Comparison of ENCODE assay signal across 33 cellular contexts in the genomic region with DNA sequence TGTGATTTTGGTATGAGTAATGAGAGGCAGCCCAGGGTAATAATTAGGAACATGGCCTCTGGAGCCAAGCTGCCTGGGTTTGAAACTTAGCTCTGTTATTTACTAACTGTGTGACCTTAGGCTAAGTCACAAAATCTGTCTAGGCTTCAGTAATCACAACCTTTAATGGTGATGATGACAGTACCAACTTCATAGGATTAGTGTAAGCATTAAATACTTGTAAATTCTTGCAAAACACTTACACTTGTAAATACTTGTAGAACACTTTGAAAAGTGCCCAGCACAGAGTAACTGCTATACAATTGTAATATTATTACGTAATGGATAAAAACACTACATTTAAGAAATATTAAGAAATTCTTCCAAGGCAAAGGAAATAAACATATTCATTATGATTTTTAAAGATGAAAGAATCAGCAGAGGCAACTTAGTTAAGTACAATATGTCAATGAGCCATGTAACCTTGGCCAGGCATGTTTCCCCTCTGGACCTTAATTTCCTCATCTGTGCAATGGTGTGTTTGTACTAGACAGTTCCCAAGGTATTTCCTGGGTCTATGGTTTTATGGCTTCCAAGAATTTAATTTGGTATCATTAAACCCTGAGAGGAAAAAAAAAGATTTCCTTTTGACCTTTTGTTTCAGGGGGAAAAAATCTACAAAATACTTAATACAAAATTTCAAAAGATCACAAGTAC.
"Had no signal": no experiment of that assay in that cellular context is flagged by ENCODE, and none has a peak within 500 bp of the region (broad histone marks: within the 10 kb centered on the region; RNA-seq: fewer than 3 reads in every experiment).

No MANE protein-coding gene starts in this region.

- H3K27ac ChIP-seq: adrenal gland, body of pancreas, brain microvascular endothelial cell, breast epithelium, VCaP had no signal

- ATAC-seq: activated CD8-positive, alpha-beta T cell treated with anti-CD3 and anti-CD28 coated beads for 36 hours; activated naive CD4-positive, alpha-beta T cell treated with anti-CD3 and anti-CD28 coated beads, Interleukin-2, amount 50 U/mL, for 72 hours; activated T-cell treated with anti-CD3 and anti-CD28 coated beads, Interleukin-2, amount 50 U/mL, for 4 hours; activated T-cell treated with anti-CD3 and anti-CD28 coated beads, Interleukin-2, amount 50 U/mL, for 72 hours; activated T-helper 17 cell treated with anti-CD3 and anti-CD28 coated beads, Interleukin-2, amount 50 U/mL, for 72 hours; body of pancreas had no signal

- H3K27me3 ChIP-seq: adrenal gland, body of pancreas, brain microvascular endothelial cell, breast epithelium had no signal

- DNase-seq: activated B cell treated with CpG ODN at 0.5 μM for 24 hours; activated CD4-positive, alpha-beta memory T cell treated with anti-CD3 and anti-CD28 coated beads for 36 hours; activated CD4-positive, alpha-beta T cell treated with anti-CD3 and anti-CD28 coated beads for 4 hours; activated CD4-positive, alpha-beta T cell treated with anti-CD3 and anti-CD28 coated beads, Interleukin-2, amount 10 ng/mL, durations not matched to agents 24 days and 14 days; activated CD4-positive, alpha-beta T cell treated with anti-CD3 and anti-CD28 coated beads, Interleukin-2, amount 50 U/mL, for 1 hour; activated CD4-positive, alpha-beta T cell treated with anti-CD3 and anti-CD28 coated beads, Interleukin-2, amount 50 U/mL, for 4 hours; activated CD4-positive, CD25-positive, alpha-beta regulatory T cell treated with anti-CD3 and anti-CD28 coated beads, Interleukin-2, amount 50 U/mL, for 72 hours; activated CD8-positive, alpha-beta memory T cell treated with anti-CD3 and anti-CD28 coated beads, Interleukin-2, amount 50 U/mL, for 4 hours; activated CD8-positive, alpha-beta T cell treated with anti-CD3 and anti-CD28 coated beads for 36 hours; activated effector memory CD4-positive, alpha-beta T cell treated with anti-CD3 and anti-CD28 coated beads, Interleukin-2, amount 50 U/mL, for 16 hours; activated gamma-delta T cell treated with Interleukin-2 at 50 U/mL for 16 hours; activated naive CD4-positive, alpha-beta T cell; activated naive CD4-positive, alpha-beta T cell treated with anti-CD3 and anti-CD28 coated beads for 36 hours; activated naive CD4-positive, alpha-beta T cell treated with anti-CD3 and anti-CD28 coated beads, Interleukin-2, amount 50 U/mL, for 16 hours; activated naive CD8-positive, alpha-beta T cell treated with anti-CD3 and anti-CD28 coated beads for 36 hours; activated T-cell treated with anti-CD3 and anti-CD28 coated beads for 4 hours; activated T-cell treated with anti-CD3 and anti-CD28 coated beads, Interleukin-2, amount 50 U/mL, for 1 hour; activated T-cell treated with anti-CD3 and anti-CD28 coated beads, Interleukin-2, amount 50 U/mL, for 4 hours; activated T-cell treated with anti-CD3 and anti-CD28 coated beads, Interleukin-2, amount 50 U/mL, for 72 hours; adrenal gland; amniotic stem cell; aorta; body of pancreas; brain microvascular endothelial cell; central memory CD4-positive, alpha-beta T cell; T-helper 2 cell; T-helper 9 cell had no signal

- H3K4me1 ChIP-seq: adrenal gland, body of pancreas, breast epithelium had no signal

- H3K36me3 ChIP-seq: adrenal gland, brain microvascular endothelial cell, breast epithelium had no signal

- FAIRE-seq: astrocyte, TTC549 had no signal

- H3K9me3 ChIP-seq: adrenal gland, body of pancreas, breast epithelium had no signal

- H3K4me3 ChIP-seq: adrenal gland, body of pancreas, breast epithelium had no signal
